Comparison of ENCODE assay signal across 8 cellular contexts in genomic region chr11:2377511-2378443, GRCh38. TPM values are rescaled to one million over a fixed set of nuclear protein-coding genes. Genes with fewer than 3 reads are reported as not detected.
A peak's percentile ranks its signal among the peaks of the same experiment; 100 is the strongest.
DNase-seq lines count a peak whose midpoint lies in the region; ATAC-seq and TF ChIP-seq lines count a peak whose summit lies in the region.

No MANE protein-coding gene starts in this region.

- intact Hi-C loops in colonic mucosa (cut with DNase I), result no loop called here
- intact Hi-C loops in right lobe of liver (cut with DNase I), result no loop called here

- H3K9ac ChIP-seq in HUES6 (ENCODE audit: low read length) (peak overlapping the region; percentile 93), colonic mucosa (ENCODE audit: low read depth in 2 of 2, low read length in 2 of 2) (peak overlapping the region; percentile 82 to 97)

- H3K9me3 ChIP-seq in HUES6 (ENCODE audit: control insufficient read depth, insufficient read depth, low read depth, low read length) (no peaks in the 10 kb centered on the region), colonic mucosa (no peaks in the 10 kb centered on the region), right lobe of liver (no peaks in the 10 kb centered on the region)

- TF ChIP-seq CTCF in colonic mucosa (IDR thresholded peaks at IDR 0.05), result no peak
- no peak for TF ChIP-seq CTCF in right lobe of liver (IDR thresholded peaks at IDR 0.05)

- peaks cover 14% of the 10 kb centered on the region; the same call in 1 of the 2 replicates for H3K36me3 ChIP-seq in HUES6 (ENCODE audit: control insufficient read depth, insufficient read depth, low read length)
- no peaks in the 10 kb centered on the region for H3K36me3 ChIP-seq in colonic mucosa
- H3K36me3 ChIP-seq in right lobe of liver, result no peaks in the 10 kb centered on the region

- DNase-seq in NCI-H748 (lab: John Stamatoyannopoulos, UW; ENCODE audit: unreplicated experiment), result peak; percentile 62
- DNase-seq in NCI-H748 treated with DMSO at 0.1 percent for 48 hours (lab: John Stamatoyannopoulos, UW), result no peak
- peak; percentile 42 for DNase-seq in activated CD4-positive, alpha-beta T cell treated with anti-CD3 and anti-CD28 coated beads for 1 hour
- peak; percentile 63 for DNase-seq in colonic mucosa
- DNase-seq in right lobe of liver, result peak in 2 of 3 donors; percentile 72 to 78
- peak in 2 of 3 donors; percentile 27 to 48 for DNase-seq in stimulated activated CD4-positive, alpha-beta T cell treated with anti-CD3 and anti-CD28 coated beads, TNF-alpha, amount 100 ng/mL, for 1 hour (ENCODE audit: low read depth in 3 of 3, low spot score in 1 of 3)
- DNase-seq in SW480 (ENCODE audit: low spot score), result no peak

- H3K4me1 ChIP-seq in HUES6 (ENCODE audit: control insufficient read depth, insufficient read depth, low read length) (peaks cover 54% of the 10 kb centered on the region), colonic mucosa (peaks cover 25% of the 10 kb centered on the region), right lobe of liver (peaks cover 0 to 59% (median 32%) of the 10 kb centered on the region in 4 donors)

- H3K27ac ChIP-seq in HUES6 (ENCODE audit: low read depth, low read length), result peak overlapping the region; percentile 86
- peak overlapping the region; percentile 86 for H3K27ac ChIP-seq in colonic mucosa
- H3K27ac ChIP-seq in right lobe of liver, result peak overlapping the region; percentile 95 to 99 (median 98)

- H3K27me3 ChIP-seq in HUES6 (ENCODE audit: control insufficient read depth, insufficient read depth, low read length) (peaks cover 3% of the 10 kb centered on the region; the same call in 1 of the 2 replicates), colonic mucosa (no peaks in the 10 kb centered on the region), right lobe of liver (no peaks in the 10 kb centered on the region)

- 0% methylated on average over 2 of the region's 88 CpGs for WGBS in right lobe of liver (ENCODE audit: insufficient coverage, low coverage, low lambda C conversion rate, missing lambda C conversion rate)

- H3K4me3 ChIP-seq in HUES6 (ENCODE audit: low read depth, low read length) (peak overlapping the region; percentile 99), colonic mucosa (peak overlapping the region; percentile 97), right lobe of liver (peak overlapping the region; percentile 72 to 98 (median 79))

- TF ChIP-seq POLR2A in right lobe of liver (IDR thresholded peaks at IDR 0.05), result peak; percentile 28

- peak; percentile 9 to 43 (median 26) for ATAC-seq in right lobe of liver

RNA-seq across cellular contexts. Expression of gene CD81, which starts 0.7 kb away (rescaled TPM):
- total RNA-seq in colonic mucosa (100 to 1,000 TPM; 185 to 208 TPM), right lobe of liver (100 to 1,000 TPM; 433 to 721 (median 528) TPM)

RNA-seq across cellular contexts. Expression of gene TSSC4, which starts 22.8 kb away (rescaled TPM):
- total RNA-seq in colonic mucosa, result 10 to 100 TPM; 35.6 to 59.0 TPM
- total RNA-seq in right lobe of liver, result 10 to 100 TPM; 17.6 to 27.0 (median 19.5) TPM

Comparison
In these comparisons a context has a peak if more than half of its experiments do, and no peak if none do; other contexts are left out.
1. DNase-seq: peak in NCI-H748 (single experiment), activated CD4-positive, alpha-beta T cell treated with anti-CD3 and anti-CD28 coated beads for 1 hour (single experiment), colonic mucosa (single experiment), right lobe of liver (2 of 3) and stimulated activated CD4-positive, alpha-beta T cell treated with anti-CD3 and anti-CD28 coated beads, TNF-alpha, amount 100 ng/mL, for 1 hour (2 of 3); none in NCI-H748 treated with DMSO at 0.1 percent for 48 hours (single experiment) and SW480 (single experiment).
2. Peak in every context shown above with its lines, with median percentiles within 50 percentile points of each other: H3K27ac ChIP-seq and H3K4me3 ChIP-seq.